ENCODE assay signal across 12 cellular contexts in the genomic region with DNA sequence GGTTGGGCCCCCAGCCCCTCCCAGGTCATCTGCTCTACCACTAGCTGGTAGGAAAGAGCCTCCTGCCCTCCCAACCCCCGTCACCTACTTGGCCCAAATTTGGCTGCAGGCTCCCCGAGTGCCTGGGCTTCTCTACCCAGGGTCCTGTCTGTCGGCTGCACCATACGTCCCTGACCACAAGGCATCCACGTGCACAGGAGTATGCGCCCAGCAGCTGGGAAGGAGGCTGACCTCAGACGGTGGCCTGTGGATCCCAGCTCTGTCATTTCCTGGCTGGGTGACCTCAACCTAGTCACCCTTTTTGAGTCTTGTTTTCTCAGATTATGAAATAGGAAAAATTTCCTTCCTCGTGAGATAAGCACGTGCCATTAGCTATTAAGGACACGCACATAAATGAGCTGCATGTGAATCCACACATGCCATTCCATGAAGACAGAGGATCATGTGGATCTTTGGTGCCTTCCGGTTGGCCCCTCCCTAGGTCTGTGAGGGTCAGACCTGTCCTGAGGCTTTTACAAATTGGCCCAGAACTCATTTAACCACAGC. TPM values are rescaled to one million over a fixed set of nuclear protein-coding genes. Genes with fewer than 3 reads are reported as not detected.
DNase-seq lines count a peak whose midpoint lies in the region; ATAC-seq and TF ChIP-seq lines count a peak whose summit lies in the region.
"Had no signal": no experiment of that assay in that cellular context is flagged by ENCODE, and none has a peak within 500 bp of the region (broad histone marks: within the 10 kb centered on the region; RNA-seq: fewer than 3 reads in every experiment).

No MANE protein-coding gene starts in this region.

- TF ChIP-seq CTCF in A673 (conservative IDR thresholded peaks at IDR 0.05; ENCODE audit: low read depth, low read length): no peak

- BruUV-seq in A673 (replicated peaks; lab: Mats Ljungman, UMichigan): no TSS peak

- no peaks in the 10 kb centered on the region for H3K4me1 ChIP-seq in A673 (ENCODE audit: insufficient read depth, low read length, poor library complexity, severe bottlenecking)
- H3K4me1 ChIP-seq: HAP-1 had no signal

- ATAC-seq in effector memory CD8-positive, alpha-beta T cell (replicated peaks): peak; percentile 29
- no peak for ATAC-seq in memory B cell (ENCODE audit: low read depth)
- no peak for ATAC-seq in GM21515 (IDR thresholded peaks at IDR 0.05; ENCODE audit: unreplicated experiment)

- H3K9me3 ChIP-seq in A673 (ENCODE audit: low read depth, low read length, poor library complexity, severe bottlenecking): no peaks in the 10 kb centered on the region
- H3K9me3 ChIP-seq: HAP-1 had no signal

- no peaks in the 10 kb centered on the region for H3K27me3 ChIP-seq in A673 (replicated peaks; ENCODE audit: insufficient read depth, low read depth, low read length, poor library complexity)

- peaks cover 0 to 2% of the 10 kb centered on the region in 2 donors for H3K4me1 Mint-ChIP-seq in effector memory CD8-positive, alpha-beta T cell (ENCODE audit: low read depth in 2 of 2)
- peaks cover 27% of the 10 kb centered on the region for H3K4me1 Mint-ChIP-seq in memory B cell
- H3K4me1 Mint-ChIP-seq: central memory CD8-positive, alpha-beta T cell had no signal

- H3K36me3 ChIP-seq in A673 (ENCODE audit: insufficient read depth, low read length, poor library complexity, severe bottlenecking): peaks cover 23% of the 10 kb centered on the region

- no peaks in the 10 kb centered on the region for H3K27me3 Mint-ChIP-seq in effector memory CD8-positive, alpha-beta T cell
- no peaks in the 10 kb centered on the region for H3K27me3 Mint-ChIP-seq in memory B cell
- H3K27me3 Mint-ChIP-seq: central memory CD8-positive, alpha-beta T cell had no signal

- H3K27ac ChIP-seq in A673 (ENCODE audit: low read depth, low read length, poor library complexity, severe bottlenecking): no peak overlapping the region
- H3K27ac ChIP-seq: SK-N-MC had no signal

- H3K9me3 Mint-ChIP-seq in effector memory CD8-positive, alpha-beta T cell: no peaks in the 10 kb centered on the region
- H3K9me3 Mint-ChIP-seq in memory B cell: no peaks in the 10 kb centered on the region
- H3K9me3 Mint-ChIP-seq: central memory CD8-positive, alpha-beta T cell had no signal

- no peak overlapping the region for H3K27ac Mint-ChIP-seq in effector memory CD8-positive, alpha-beta T cell
- peak overlapping the region; percentile 47 for H3K27ac Mint-ChIP-seq in memory B cell

- peaks cover 19% of the 10 kb centered on the region for H3K36me3 Mint-ChIP-seq in effector memory CD8-positive, alpha-beta T cell (ENCODE audit: insufficient read depth)
- H3K36me3 Mint-ChIP-seq in memory B cell: peaks cover 15% of the 10 kb centered on the region

- CTCF ChIA-PET in A673 (lab: Charles Lee): no interaction called here

- no peak overlapping the region for H3K4me3 Mint-ChIP-seq in effector memory CD8-positive, alpha-beta T cell
- H3K4me3 Mint-ChIP-seq in memory B cell: no peak overlapping the region
- H3K4me3 Mint-ChIP-seq: central memory CD8-positive, alpha-beta T cell had no signal

- POLR2A ChIA-PET in A673 (lab: Charles Lee; ENCODE audit: low non-redundant PET): interaction anchor here (1.1 kb wide), 1 partner anchor 12 kb away, joined by 3 read pairs; no protein-coding TSS in a partner anchor

- intact Hi-C loops in A673 (cut with micrococcal nuclease; ENCODE audit: unreplicated experiment): no loop called here

- H3K4me3 ChIP-seq in A673 (ENCODE audit: low read depth, low read length, poor library complexity, severe bottlenecking): no peak overlapping the region
- H3K4me3 ChIP-seq: HAP-1, SK-N-MC had no signal

- DNase-seq in AML-193 (lab: John Stamatoyannopoulos, UW) (peak; percentile 34 to 51), RPMI7951 (ENCODE audit: low read depth) (peak; percentile 88), memory B cell (ENCODE audit: low spot score in 2 of 2) (no peak), NCI-H2196 (lab: John Stamatoyannopoulos, UW; ENCODE audit: unreplicated experiment) (no peak), NCI-H146 treated with DMSO at 0.1 percent for 48 hours (lab: John Stamatoyannopoulos, UW; ENCODE audit: unreplicated experiment) (no peak), A673 (ENCODE audit: low spot score) (no peak)
- DNase-seq in effector memory CD8-positive, alpha-beta T cell: no peak
- DNase-seq: NCI-H146 had no signal

RNA-seq across cellular contexts. Expression of a gene that starts 13.7 kb away (rescaled TPM):
- 58.5 and 64.4 TPM in 2 replicates for total RNA-seq in RPMI7951 (2014; rRNA removed; shearing (Covaris generic))
- 42.1 and 54.7 TPM in 2 replicates for total RNA-seq in A673 (2021)

RNA-seq across cellular contexts. Expression of a gene that starts 14.2 kb away (rescaled TPM):
- total RNA-seq in RPMI7951 (2014; rRNA removed; shearing (Covaris generic)): 62.4 and 99.0 TPM in 2 replicates
- 58.8 and 82.8 TPM in 2 replicates for total RNA-seq in A673 (2021)

RNA-seq across cellular contexts. Expression of a gene that starts 15.0 kb away (rescaled TPM):
- total RNA-seq in RPMI7951 (2014; rRNA removed; shearing (Covaris generic)): 12.2 and 16.1 TPM in 2 replicates
- total RNA-seq in A673 (2021): 82.3 and 94.2 TPM in 2 replicates

RNA-seq across cellular contexts. Expression of a gene that starts 15.1 kb away (rescaled TPM):
- 141 and 157 TPM in 2 replicates for total RNA-seq in RPMI7951 (2014; rRNA removed; shearing (Covaris generic))
- total RNA-seq in A673 (2021): 305 and 307 TPM in 2 replicates

RNA-seq across cellular contexts. Expression of a gene that starts 44.4 kb away (rescaled TPM):
- total RNA-seq in RPMI7951 (2014; rRNA removed; shearing (Covaris generic)): 11.2 and 11.3 TPM in 2 replicates
- total RNA-seq in A673 (2021): 11.5 and 11.6 TPM in 2 replicates

Comparison
In these comparisons a context has a peak if more than half of its experiments do, and no peak if none do; other contexts are left out.
1. DNase-seq: peak in AML-193 (2 of 2) and RPMI7951 (single experiment); none in effector memory CD8-positive, alpha-beta T cell (0 of 3), memory B cell (0 of 2), NCI-H2196 (single experiment), NCI-H146 treated with DMSO at 0.1 percent for 48 hours (single experiment) and A673 (single experiment).